ENCODE assay signal across 2 cellular contexts in the genomic region with DNA sequence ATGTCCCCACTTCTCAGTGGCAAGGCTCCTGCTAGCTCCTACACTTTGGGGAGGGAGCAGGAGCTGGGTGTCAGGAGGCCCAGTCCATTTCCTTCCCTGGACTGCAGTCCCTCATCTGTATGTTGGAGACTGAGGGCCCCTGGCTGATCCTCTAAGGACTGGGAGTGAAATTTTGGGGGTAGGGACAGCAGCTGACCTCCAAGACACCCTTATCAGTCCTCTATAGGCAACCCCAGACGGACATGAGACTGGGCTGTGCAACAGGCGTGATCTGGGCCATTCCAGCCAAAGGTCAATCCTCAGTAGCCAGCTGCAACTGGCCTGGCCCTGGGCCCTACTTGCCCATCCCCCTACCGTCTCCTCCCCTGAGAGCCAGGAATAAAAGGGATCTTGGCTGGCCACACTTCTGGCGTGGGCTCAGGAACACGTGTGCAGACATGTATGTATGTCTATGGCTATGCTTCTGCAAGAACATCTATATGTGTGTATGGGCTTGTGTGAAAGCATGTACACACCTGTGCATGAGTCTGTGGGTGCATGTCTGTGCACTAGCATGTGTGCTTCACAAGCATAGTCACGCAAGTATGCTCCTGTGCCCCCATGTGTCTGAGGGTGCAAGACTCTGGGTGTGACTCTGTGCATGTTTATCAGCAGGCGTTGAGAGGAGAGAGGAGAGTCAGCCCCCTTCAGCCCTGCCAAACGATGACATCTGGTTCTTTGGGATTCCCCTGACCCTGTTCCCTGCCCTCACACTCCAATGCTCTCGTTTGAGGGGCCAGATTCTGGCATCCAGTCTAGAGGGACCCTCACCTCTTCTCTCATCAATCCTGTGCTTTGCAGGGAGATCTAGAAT.
TF ChIP-seq lines count a peak whose summit lies in the region.

No MANE protein-coding gene starts in this region.

TF ChIP-seq in WTC11, 78 proteins besides CTCF, POLR2A, EP300 and RAD21:
- TF ChIP-seq MYBL2 (CRISPR knock-in tag; IDR thresholded peaks at IDR 0.05) (no peak), GABPB1 (CRISPR knock-in tag; IDR thresholded peaks at IDR 0.05) (peak; percentile 70), JAZF1 (CRISPR knock-in tag; IDR thresholded peaks at IDR 0.05) (no peak)

TF ChIP-seq in HepG2, 621 proteins besides CTCF, POLR2A, EP300 and RAD21 (continues in another document):
- TF ChIP-seq, protein P1, sequence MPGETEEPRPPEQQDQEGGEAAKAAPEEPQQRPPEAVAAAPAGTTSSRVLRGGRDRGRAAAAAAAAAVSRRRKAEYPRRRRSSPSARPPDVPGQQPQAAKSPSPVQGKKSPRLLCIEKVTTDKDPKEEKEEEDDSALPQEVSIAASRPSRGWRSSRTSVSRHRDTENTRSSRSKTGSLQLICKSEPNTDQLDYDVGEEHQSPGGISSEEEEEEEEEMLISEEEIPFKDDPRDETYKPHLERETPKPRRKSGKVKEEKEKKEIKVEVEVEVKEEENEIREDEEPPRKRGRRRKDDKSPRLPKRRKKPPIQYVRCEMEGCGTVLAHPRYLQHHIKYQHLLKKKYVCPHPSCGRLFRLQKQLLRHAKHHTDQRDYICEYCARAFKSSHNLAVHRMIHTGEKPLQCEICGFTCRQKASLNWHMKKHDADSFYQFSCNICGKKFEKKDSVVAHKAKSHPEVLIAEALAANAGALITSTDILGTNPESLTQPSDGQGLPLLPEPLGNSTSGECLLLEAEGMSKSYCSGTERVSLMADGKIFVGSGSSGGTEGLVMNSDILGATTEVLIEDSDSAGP (CRISPR knock-in tag; IDR thresholded peaks at IDR 0.05; ENCODE audit: borderline replicate concordance), result peak; percentile 47; the same call in 1 of the 2 replicates
- TF ChIP-seq ZNF605 (CRISPR knock-in tag; IDR thresholded peaks at IDR 0.05) (0 out of 2 replicates have a peak, but pooled peaks have one; percentile 39), THAP11 (CRISPR knock-in tag; IDR thresholded peaks at IDR 0.05) (peak; percentile 32; the same call in 1 of the 2 replicates), CREM (IDR thresholded peaks at IDR 0.05) (no peak), CREM (CRISPR knock-in tag; IDR thresholded peaks at IDR 0.05) (no peak), BCL6 (CRISPR knock-in tag; IDR thresholded peaks at IDR 0.05) (peak; percentile 68), IKZF4 (CRISPR knock-in tag; IDR thresholded peaks at IDR 0.05; ENCODE audit: borderline replicate concordance, low read depth, not compliant biosample characterization) (no peak), SOX13 (IDR thresholded peaks at IDR 0.05) (no peak), SOX13 (CRISPR knock-in tag; conservative IDR thresholded peaks at IDR 0.05 in 1 of 2, IDR thresholded peaks at IDR 0.05 in 1 of 2) (peak in 1 of 2 experiments; percentile 50; a peak in 2 of 4 replicates), CCDC6 (CRISPR knock-in tag; IDR thresholded peaks at IDR 0.05) (no peak), ZBTB38 (CRISPR knock-in tag; IDR thresholded peaks at IDR 0.05) (0 out of 2 replicates have a peak, but pooled peaks have one; percentile 29), SALL1 (CRISPR knock-in tag; IDR thresholded peaks at IDR 0.05) (peak; percentile 79; the same call in 1 of the 2 replicates), GATAD2A (CRISPR knock-in tag; IDR thresholded peaks at IDR 0.05) (peak; percentile 76), HNF4A (CRISPR knock-in tag; IDR thresholded peaks at IDR 0.05) (peak; percentile 91), LCORL (IDR thresholded peaks at IDR 0.05) (no peak), LCORL (CRISPR knock-in tag; IDR thresholded peaks at IDR 0.05) (peak; percentile 76), ZNF607 (CRISPR knock-in tag; IDR thresholded peaks at IDR 0.05; ENCODE audit: borderline replicate concordance) (no peak), ARID2 (CRISPR knock-in tag; IDR thresholded peaks at IDR 0.05; ENCODE audit: borderline replicate concordance) (no peak), SMYD3 (CRISPR knock-in tag; IDR thresholded peaks at IDR 0.05) (no peak), STAG1 (CRISPR knock-in tag; IDR thresholded peaks at IDR 0.05) (no peak), HOXA3 (CRISPR knock-in tag; IDR thresholded peaks at IDR 0.05) (peak; percentile 81), ATF7-NPFF (CRISPR knock-in tag; IDR thresholded peaks at IDR 0.05; ENCODE audit: low read depth) (no peak), FLYWCH1 (CRISPR knock-in tag; IDR thresholded peaks at IDR 0.05) (no peak), ZNF350 (CRISPR knock-in tag; IDR thresholded peaks at IDR 0.05; ENCODE audit: borderline replicate concordance, low read depth) (peak; percentile 69; the same call in 1 of the 2 replicates), ELF1 (CRISPR knock-in tag; IDR thresholded peaks at IDR 0.05) (no peak), ZSCAN31 (CRISPR knock-in tag; IDR thresholded peaks at IDR 0.05; ENCODE audit: low read depth) (0 out of 2 replicates have a peak, but pooled peaks have one; percentile 59), ESRRA (CRISPR knock-in tag; IDR thresholded peaks at IDR 0.05; ENCODE audit: low read depth) (no peak), ZSCAN25 (CRISPR knock-in tag; IDR thresholded peaks at IDR 0.05) (peak; percentile 41; the same call in 1 of the 2 replicates), ZNF749 (CRISPR knock-in tag; IDR thresholded peaks at IDR 0.05; ENCODE audit: borderline replicate concordance) (no peak), ZFX (CRISPR knock-in tag; IDR thresholded peaks at IDR 0.05; ENCODE audit: low read depth) (peak; percentile 36; the same call in 1 of the 2 replicates), SOX5 (CRISPR knock-in tag; IDR thresholded peaks at IDR 0.05; ENCODE audit: borderline replicate concordance) (peak; percentile 46)
- TF ChIP-seq, protein P2, sequence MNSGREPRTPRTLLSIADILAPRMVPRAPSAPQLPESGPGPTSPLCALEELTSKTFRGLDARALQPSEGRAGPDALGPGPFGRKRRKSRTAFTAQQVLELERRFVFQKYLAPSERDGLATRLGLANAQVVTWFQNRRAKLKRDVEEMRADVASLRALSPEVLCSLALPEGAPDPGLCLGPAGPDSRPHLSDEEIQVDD (CRISPR knock-in tag; IDR thresholded peaks at IDR 0.05; ENCODE audit: borderline replicate concordance), result no peak
- TF ChIP-seq, protein P3, sequence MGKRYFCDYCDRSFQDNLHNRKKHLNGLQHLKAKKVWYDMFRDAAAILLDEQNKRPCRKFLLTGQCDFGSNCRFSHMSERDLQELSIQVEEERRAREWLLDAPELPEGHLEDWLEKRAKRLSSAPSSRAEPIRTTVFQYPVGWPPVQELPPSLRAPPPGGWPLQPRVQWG (CRISPR knock-in tag; IDR thresholded peaks at IDR 0.05; ENCODE audit: borderline replicate concordance, low read depth), result no peak
- TF ChIP-seq, protein P4, sequence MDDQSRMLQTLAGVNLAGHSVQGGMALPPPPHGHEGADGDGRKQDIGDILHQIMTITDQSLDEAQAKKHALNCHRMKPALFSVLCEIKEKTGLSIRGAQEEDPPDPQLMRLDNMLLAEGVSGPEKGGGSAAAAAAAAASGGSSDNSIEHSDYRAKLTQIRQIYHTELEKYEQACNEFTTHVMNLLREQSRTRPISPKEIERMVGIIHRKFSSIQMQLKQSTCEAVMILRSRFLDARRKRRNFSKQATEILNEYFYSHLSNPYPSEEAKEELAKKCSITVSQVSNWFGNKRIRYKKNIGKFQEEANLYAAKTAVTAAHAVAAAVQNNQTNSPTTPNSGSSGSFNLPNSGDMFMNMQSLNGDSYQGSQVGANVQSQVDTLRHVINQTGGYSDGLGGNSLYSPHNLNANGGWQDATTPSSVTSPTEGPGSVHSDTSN (CRISPR knock-in tag; IDR thresholded peaks at IDR 0.05; ENCODE audit: borderline replicate concordance), result no peak
- TF ChIP-seq, protein P5, sequence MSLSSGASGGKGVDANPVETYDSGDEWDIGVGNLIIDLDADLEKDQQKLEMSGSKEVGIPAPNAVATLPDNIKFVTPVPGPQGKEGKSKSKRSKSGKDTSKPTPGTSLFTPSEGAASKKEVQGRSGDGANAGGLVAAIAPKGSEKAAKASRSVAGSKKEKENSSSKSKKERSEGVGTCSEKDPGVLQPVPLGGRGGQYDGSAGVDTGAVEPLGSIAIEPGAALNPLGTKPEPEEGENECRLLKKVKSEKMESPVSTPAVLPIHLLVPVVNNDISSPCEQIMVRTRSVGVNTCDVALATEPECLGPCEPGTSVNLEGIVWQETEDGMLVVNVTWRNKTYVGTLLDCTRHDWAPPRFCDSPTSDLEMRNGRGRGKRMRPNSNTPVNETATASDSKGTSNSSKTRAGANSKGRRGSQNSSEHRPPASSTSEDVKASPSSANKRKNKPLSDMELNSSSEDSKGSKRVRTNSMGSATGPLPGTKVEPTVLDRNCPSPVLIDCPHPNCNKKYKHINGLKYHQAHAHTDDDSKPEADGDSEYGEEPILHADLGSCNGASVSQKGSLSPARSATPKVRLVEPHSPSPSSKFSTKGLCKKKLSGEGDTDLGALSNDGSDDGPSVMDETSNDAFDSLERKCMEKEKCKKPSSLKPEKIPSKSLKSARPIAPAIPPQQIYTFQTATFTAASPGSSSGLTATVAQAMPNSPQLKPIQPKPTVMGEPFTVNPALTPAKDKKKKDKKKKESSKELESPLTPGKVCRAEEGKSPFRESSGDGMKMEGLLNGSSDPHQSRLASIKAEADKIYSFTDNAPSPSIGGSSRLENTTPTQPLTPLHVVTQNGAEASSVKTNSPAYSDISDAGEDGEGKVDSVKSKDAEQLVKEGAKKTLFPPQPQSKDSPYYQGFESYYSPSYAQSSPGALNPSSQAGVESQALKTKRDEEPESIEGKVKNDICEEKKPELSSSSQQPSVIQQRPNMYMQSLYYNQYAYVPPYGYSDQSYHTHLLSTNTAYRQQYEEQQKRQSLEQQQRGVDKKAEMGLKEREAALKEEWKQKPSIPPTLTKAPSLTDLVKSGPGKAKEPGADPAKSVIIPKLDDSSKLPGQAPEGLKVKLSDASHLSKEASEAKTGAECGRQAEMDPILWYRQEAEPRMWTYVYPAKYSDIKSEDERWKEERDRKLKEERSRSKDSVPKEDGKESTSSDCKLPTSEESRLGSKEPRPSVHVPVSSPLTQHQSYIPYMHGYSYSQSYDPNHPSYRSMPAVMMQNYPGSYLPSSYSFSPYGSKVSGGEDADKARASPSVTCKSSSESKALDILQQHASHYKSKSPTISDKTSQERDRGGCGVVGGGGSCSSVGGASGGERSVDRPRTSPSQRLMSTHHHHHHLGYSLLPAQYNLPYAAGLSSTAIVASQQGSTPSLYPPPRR (CRISPR knock-in tag; IDR thresholded peaks at IDR 0.05; ENCODE audit: borderline replicate concordance), result 0 out of 2 replicates have a peak, but pooled peaks have one; percentile 10
- TF ChIP-seq, protein P6, sequence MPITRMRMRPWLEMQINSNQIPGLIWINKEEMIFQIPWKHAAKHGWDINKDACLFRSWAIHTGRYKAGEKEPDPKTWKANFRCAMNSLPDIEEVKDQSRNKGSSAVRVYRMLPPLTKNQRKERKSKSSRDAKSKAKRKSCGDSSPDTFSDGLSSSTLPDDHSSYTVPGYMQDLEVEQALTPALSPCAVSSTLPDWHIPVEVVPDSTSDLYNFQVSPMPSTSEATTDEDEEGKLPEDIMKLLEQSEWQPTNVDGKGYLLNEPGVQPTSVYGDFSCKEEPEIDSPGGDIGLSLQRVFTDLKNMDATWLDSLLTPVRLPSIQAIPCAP (CRISPR knock-in tag; IDR thresholded peaks at IDR 0.05; ENCODE audit: low read depth), result no peak
- TF ChIP-seq, protein P7, sequence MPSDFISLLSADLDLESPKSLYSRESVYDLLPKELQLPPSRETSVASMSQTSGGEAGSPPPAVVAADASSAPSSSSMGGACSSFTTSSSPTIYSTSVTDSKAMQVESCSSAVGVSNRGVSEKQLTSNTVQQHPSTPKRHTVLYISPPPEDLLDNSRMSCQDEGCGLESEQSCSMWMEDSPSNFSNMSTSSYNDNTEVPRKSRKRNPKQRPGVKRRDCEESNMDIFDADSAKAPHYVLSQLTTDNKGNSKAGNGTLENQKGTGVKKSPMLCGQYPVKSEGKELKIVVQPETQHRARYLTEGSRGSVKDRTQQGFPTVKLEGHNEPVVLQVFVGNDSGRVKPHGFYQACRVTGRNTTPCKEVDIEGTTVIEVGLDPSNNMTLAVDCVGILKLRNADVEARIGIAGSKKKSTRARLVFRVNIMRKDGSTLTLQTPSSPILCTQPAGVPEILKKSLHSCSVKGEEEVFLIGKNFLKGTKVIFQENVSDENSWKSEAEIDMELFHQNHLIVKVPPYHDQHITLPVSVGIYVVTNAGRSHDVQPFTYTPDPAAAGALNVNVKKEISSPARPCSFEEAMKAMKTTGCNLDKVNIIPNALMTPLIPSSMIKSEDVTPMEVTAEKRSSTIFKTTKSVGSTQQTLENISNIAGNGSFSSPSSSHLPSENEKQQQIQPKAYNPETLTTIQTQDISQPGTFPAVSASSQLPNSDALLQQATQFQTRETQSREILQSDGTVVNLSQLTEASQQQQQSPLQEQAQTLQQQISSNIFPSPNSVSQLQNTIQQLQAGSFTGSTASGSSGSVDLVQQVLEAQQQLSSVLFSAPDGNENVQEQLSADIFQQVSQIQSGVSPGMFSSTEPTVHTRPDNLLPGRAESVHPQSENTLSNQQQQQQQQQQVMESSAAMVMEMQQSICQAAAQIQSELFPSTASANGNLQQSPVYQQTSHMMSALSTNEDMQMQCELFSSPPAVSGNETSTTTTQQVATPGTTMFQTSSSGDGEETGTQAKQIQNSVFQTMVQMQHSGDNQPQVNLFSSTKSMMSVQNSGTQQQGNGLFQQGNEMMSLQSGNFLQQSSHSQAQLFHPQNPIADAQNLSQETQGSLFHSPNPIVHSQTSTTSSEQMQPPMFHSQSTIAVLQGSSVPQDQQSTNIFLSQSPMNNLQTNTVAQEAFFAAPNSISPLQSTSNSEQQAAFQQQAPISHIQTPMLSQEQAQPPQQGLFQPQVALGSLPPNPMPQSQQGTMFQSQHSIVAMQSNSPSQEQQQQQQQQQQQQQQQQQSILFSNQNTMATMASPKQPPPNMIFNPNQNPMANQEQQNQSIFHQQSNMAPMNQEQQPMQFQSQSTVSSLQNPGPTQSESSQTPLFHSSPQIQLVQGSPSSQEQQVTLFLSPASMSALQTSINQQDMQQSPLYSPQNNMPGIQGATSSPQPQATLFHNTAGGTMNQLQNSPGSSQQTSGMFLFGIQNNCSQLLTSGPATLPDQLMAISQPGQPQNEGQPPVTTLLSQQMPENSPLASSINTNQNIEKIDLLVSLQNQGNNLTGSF (CRISPR knock-in tag; IDR thresholded peaks at IDR 0.05), result no peak
- TF ChIP-seq, protein P8, sequence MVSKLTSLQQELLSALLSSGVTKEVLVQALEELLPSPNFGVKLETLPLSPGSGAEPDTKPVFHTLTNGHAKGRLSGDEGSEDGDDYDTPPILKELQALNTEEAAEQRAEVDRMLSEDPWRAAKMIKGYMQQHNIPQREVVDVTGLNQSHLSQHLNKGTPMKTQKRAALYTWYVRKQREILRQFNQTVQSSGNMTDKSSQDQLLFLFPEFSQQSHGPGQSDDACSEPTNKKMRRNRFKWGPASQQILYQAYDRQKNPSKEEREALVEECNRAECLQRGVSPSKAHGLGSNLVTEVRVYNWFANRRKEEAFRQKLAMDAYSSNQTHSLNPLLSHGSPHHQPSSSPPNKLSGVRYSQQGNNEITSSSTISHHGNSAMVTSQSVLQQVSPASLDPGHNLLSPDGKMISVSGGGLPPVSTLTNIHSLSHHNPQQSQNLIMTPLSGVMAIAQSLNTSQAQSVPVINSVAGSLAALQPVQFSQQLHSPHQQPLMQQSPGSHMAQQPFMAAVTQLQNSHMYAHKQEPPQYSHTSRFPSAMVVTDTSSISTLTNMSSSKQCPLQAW (CRISPR knock-in tag; IDR thresholded peaks at IDR 0.05), result peak; percentile 59; the same call in 1 of the 2 replicates
- TF ChIP-seq, protein P9, sequence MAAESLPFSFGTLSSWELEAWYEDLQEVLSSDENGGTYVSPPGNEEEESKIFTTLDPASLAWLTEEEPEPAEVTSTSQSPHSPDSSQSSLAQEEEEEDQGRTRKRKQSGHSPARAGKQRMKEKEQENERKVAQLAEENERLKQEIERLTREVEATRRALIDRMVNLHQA (CRISPR knock-in tag; IDR thresholded peaks at IDR 0.05), result no peak
